ENCODE assay signal across 20 cellular contexts in genomic region chr7:27300401-27300800, GRCh38. TPM values are rescaled to one million over a fixed set of nuclear protein-coding genes. Genes with fewer than 3 reads are reported as not detected.
DNase-seq lines count a peak whose midpoint lies in the region; ATAC-seq and TF ChIP-seq lines count a peak whose summit lies in the region.
"Had no signal": no experiment of that assay in that cellular context is flagged by ENCODE, and none has a peak within 500 bp of the region (broad histone marks: within the 10 kb centered on the region; RNA-seq: fewer than 3 reads in every experiment).

No MANE protein-coding gene starts in this region.

- H3K9me2 ChIP-seq in Loucy (replicated peaks; ENCODE audit: low read depth, low read length): no peaks in the 10 kb centered on the region

- no peak for TF ChIP-seq CTCF in Loucy (conservative IDR thresholded peaks at IDR 0.05; ENCODE audit: low read length)
- no peak for TF ChIP-seq CTCF in fibroblast of the aortic adventitia (IDR thresholded peaks at IDR 0.05; ENCODE audit: insufficient read depth, low read length)

- H3K4me2 ChIP-seq in Loucy (ENCODE audit: low read depth, low read length, poor library complexity, severe bottlenecking): peak overlapping the region; percentile 10

- H3K4me1 ChIP-seq in Loucy (ENCODE audit: insufficient read depth, low read length, poor library complexity, severe bottlenecking): peaks cover 36% of the 10 kb centered on the region
- H3K4me1 ChIP-seq: ascending aorta, spleen had no signal

- no peaks in the 10 kb centered on the region for H3K79me2 ChIP-seq in Loucy (ENCODE audit: insufficient read depth, low read length)

- DNase-seq in GDM1 (lab: John Stamatoyannopoulos, UW): peak; percentile 40
- DNase-seq in SKM-1 treated with dmso at 0.1 percent for 144 hours (lab: John Stamatoyannopoulos, UW; ENCODE audit: unreplicated experiment): peak; percentile 87
- peak; percentile 6 for DNase-seq in fibroblast of the aortic adventitia (ENCODE audit: low read depth)
- no peak for DNase-seq in iPS-NIHi11 (ENCODE audit: low spot score)
- DNase-seq: activated B cell treated with CpG ODN at 0.5 μM for 24 hours; activated CD4-positive, alpha-beta memory T cell treated with anti-CD3 and anti-CD28 coated beads, Interleukin-2, amount 10 ng/mL, durations not matched to agents 7 days and 5 days; activated naive CD4-positive, alpha-beta T cell treated with Interleukin-2 at 50 U/mL for 16 hours; activated T-cell treated with anti-CD3 and anti-CD28 coated beads, Interleukin-2, amount 50 U/mL, for 1 hour; H9; midbrain; NCI-H1417 treated with DMSO at 0.1 percent for 48 hours; spleen; T-helper 1 cell; testis had no signal

- H3K27me3 ChIP-seq in Loucy (ENCODE audit: insufficient read depth, low read length, poor library complexity, severe bottlenecking): no peaks in the 10 kb centered on the region
- H3K27me3 ChIP-seq: ascending aorta, testis had no signal

- H2AFZ ChIP-seq in Loucy (ENCODE audit: low read length): no peak overlapping the region

- no peaks in the 10 kb centered on the region for H4K20me1 ChIP-seq in Loucy (ENCODE audit: insufficient read depth, low read length, poor library complexity, severe bottlenecking)

- H3K4me3 ChIP-seq in Loucy (ENCODE audit: low read length, poor library complexity, severe bottlenecking) (no peak overlapping the region), fibroblast of the aortic adventitia (ENCODE audit: low read depth, low read length) (no peak overlapping the region)
- H3K4me3 ChIP-seq: ascending aorta, spleen, testis had no signal

- no peak for ATAC-seq in GM19324 (IDR thresholded peaks at IDR 0.05; ENCODE audit: low FRiP score, unreplicated experiment)
- ATAC-seq in GM21528 (IDR thresholded peaks at IDR 0.05; ENCODE audit: low FRiP score, unreplicated experiment): no peak
- no peak for ATAC-seq in GM19467 (IDR thresholded peaks at IDR 0.05; ENCODE audit: unreplicated experiment)

- H3K9me3 ChIP-seq in Loucy (ENCODE audit: insufficient read depth, low read depth, low read length): no peaks in the 10 kb centered on the region
- H3K9me3 ChIP-seq: ascending aorta, spleen, testis had no signal

- no peaks in the 10 kb centered on the region for H3F3A ChIP-seq in Loucy (ENCODE audit: low read depth)

- no peaks in the 10 kb centered on the region for H3K36me3 ChIP-seq in Loucy (ENCODE audit: insufficient read depth, low read length)
- H3K36me3 ChIP-seq: ascending aorta, spleen had no signal

- H3K9ac ChIP-seq in Loucy (ENCODE audit: low read depth, low read length, poor library complexity, severe bottlenecking): no peak overlapping the region

RNA-seq across cellular contexts. Expression of gene EVX1, which starts 57.8 kb away (rescaled TPM):
- total RNA-seq in fibroblast of the aortic adventitia (ENCODE audit: low replicate concordance): not detected in 2 replicates
- total RNA-seq: activated B cell treated with CpG ODN at 0.5 μM for 24 hours; activated CD4-positive, alpha-beta memory T cell treated with anti-CD3 and anti-CD28 coated beads, Interleukin-2, amount 10 ng/mL, durations not matched to agents 7 days and 5 days; ascending aorta; glomerular endothelial cell; H9; spleen had no signal
